13 cellular contexts compared by ENCODE assay signal in genomic region chr3:139764936-139765335, GRCh38.
A peak's percentile ranks its signal among the peaks of the same experiment; 100 is the strongest.
DNase-seq lines count a peak whose midpoint lies in the region; ATAC-seq, FAIRE-seq and TF ChIP-seq lines count a peak whose summit lies in the region.
"Had no signal": no experiment of that assay in that cellular context is flagged by ENCODE, and none has a peak within 500 bp of the region (broad histone marks: within the 10 kb centered on the region; RNA-seq: fewer than 3 reads in every experiment).

No MANE protein-coding gene starts in this region.

- intact Hi-C loops in esophagus squamous epithelium (cut with DNase I) = no loop called here

- H3K4me3 ChIP-seq in esophagus squamous epithelium = no peak overlapping the region
- H3K4me3 ChIP-seq: heart left ventricle, skin epidermis had no signal

- 34 to 59% methylated on average over 3 of the region's 3 CpGs for WGBS in esophagus squamous epithelium, 2 donors

- no peaks in the 10 kb centered on the region for H3K36me3 ChIP-seq in esophagus squamous epithelium
- H3K36me3 ChIP-seq: heart left ventricle had no signal

- no peaks in the 10 kb centered on the region for H3K27me3 ChIP-seq in esophagus squamous epithelium
- H3K27me3 ChIP-seq: heart left ventricle had no signal

- H3K27ac ChIP-seq in esophagus squamous epithelium = no peak overlapping the region
- H3K27ac ChIP-seq: skin epidermis had no signal

- DNase-seq in HK-2 (ENCODE audit: unreplicated experiment) (peak; percentile 49), amniotic epithelial cell (ENCODE audit: low read depth) (peak; percentile 90), fibroblast of the conjunctiva (ENCODE audit: low read depth) (peak; percentile 6), urothelium cell line (ENCODE audit: low spot score) (peak; percentile 10), AML-193 (lab: John Stamatoyannopoulos, UW) (no peak), esophagus squamous epithelium (lab: John Stamatoyannopoulos, UW) (no peak)
- DNase-seq: activated naive CD8-positive, alpha-beta T cell treated with anti-CD3 and anti-CD28 coated beads, Interleukin-2, amount 10 ng/mL, durations not matched to agents 7 days and 5 days; dermis blood vessel endothelial cell; heart left ventricle had no signal

- no peak for TF ChIP-seq POLR2A in esophagus squamous epithelium (IDR thresholded peaks at IDR 0.05)

- FAIRE-seq in urothelium cell line (lab: Jason Lieb, UNC) = no peak

- no peak for TF ChIP-seq CTCF in esophagus squamous epithelium (IDR thresholded peaks at IDR 0.05)

- ATAC-seq in HG03378 (IDR thresholded peaks at IDR 0.05; ENCODE audit: unreplicated experiment) = no peak
- ATAC-seq: SK-N-SH treated with all-trans-retinoic acid at 6 μM for 48 hours, WTC11 had no signal

- no peaks in the 10 kb centered on the region for H3K9me3 ChIP-seq in esophagus squamous epithelium
- H3K9me3 ChIP-seq: heart left ventricle had no signal

- no peaks in the 10 kb centered on the region for H3K4me1 ChIP-seq in esophagus squamous epithelium

Comparison
In these comparisons a context has a peak if more than half of its experiments do, and no peak if none do; other contexts are left out.
1. DNase-seq: peak in HK-2 (single experiment), amniotic epithelial cell (single experiment), fibroblast of the conjunctiva (single experiment) and urothelium cell line (single experiment); none in AML-193 (0 of 2) and esophagus squamous epithelium (single experiment).